6 cellular contexts compared by ENCODE assay signal in the genomic region with DNA sequence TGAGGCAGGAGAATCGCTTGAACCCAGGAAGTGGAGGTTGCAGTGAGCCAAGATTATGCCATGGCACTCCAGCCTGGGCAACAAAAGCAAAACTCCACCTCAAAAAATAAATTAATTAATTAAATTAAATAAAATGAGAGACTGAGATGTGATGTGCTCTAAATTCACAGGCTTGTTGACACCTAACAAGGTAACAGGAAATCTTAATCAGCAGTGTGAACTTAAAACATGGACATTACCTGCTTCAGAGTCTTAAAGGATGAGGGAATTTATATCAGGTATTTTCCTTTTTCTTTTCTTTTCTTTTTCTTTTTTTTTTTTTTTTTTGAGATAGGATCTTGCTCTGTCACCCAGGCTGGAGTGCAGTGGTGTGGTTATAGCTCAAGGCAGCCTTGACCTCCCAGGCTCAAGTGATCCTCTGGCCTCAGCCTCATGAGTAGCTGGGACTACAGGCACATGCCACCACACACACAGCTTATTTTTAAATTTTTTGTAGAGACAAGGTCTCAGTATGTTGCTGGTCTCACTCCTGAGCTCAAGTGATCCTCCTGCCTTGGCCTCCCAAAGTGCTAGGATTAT. TPM values are rescaled to one million over a fixed set of nuclear protein-coding genes. Genes with fewer than 3 reads are reported as not detected.
"Had no signal": no experiment of that assay in that cellular context is flagged by ENCODE, and none has a peak within 500 bp of the region (broad histone marks: within the 10 kb centered on the region; RNA-seq: fewer than 3 reads in every experiment).

No MANE protein-coding gene starts in this region.

RNA-seq across cellular contexts. Expression of a gene that starts 23.2 kb away (rescaled TPM):
- total RNA-seq: left cardiac atrium, left ventricle myocardium inferior, left ventricle myocardium superior, mesenteric fat pad had no signal
- polyA plus RNA-seq: immature natural killer cell; naive thymus-derived CD4-positive, alpha-beta T cell had no signal
